In the genomic region with DNA sequence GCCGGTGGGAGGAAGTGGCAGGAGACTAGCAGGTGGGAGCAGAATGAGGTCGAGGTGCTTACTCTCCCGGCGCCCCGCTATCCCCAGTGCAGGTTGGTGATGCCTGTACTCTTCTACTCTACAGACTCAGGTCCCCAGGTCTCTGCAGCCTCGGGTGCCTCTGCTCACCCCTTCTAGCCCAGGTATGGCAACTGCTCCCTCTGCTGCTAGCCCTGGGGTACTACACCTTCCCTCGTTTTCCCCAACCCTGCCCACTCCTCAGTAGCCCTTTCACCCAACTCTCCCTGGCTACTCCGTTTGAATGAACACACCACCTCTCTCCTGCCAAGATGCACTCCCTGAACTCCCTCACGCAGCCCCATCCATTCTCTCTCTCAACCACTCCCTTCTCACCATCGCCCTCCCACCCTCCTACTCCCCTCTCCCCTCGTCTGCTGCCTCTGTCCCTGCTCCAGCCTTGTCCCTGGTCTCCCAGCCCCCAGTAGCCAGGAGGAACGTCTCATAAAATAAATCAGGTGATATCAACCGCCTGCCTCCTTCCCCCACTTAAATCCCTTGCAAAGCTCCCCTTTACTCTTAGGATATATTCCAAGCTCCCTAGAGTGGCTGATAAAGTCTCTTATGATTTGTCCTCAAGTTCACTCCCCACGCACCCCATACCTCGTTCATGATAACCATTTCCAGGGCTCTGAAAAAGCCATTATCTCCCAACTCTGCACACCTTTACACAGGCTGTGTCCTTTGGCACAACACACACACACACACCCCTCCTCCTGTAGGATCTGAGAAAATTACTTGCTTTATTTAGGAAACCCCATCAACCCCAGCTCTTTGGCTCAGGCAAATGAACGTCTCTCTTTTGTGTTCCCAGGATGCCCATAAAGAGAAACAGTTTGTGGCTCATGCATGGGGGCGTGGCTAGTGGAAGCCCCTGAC, we compare ENCODE assay signal across 8 cellular contexts. TPM values are rescaled to one million over a fixed set of nuclear protein-coding genes. Genes with fewer than 3 reads are reported as not detected.
DNase-seq lines count a peak whose midpoint lies in the region; ATAC-seq and TF ChIP-seq lines count a peak whose summit lies in the region.

No MANE protein-coding gene starts in this region.

- H3K4me1 ChIP-seq in endocrine pancreas (ENCODE audit: control insufficient read depth, insufficient read depth, low read length), result no peaks in the 10 kb centered on the region
- H3K4me1 ChIP-seq in mucosa of descending colon (ENCODE audit: low read depth), result peaks cover 16% of the 10 kb centered on the region

- H3K36me3 Mint-ChIP-seq in CD4-positive, alpha-beta T cell (ENCODE audit: low read depth), result no peaks in the 10 kb centered on the region
- H3K36me3 Mint-ChIP-seq in HFFc6 (ENCODE audit: low read depth), result no peaks in the 10 kb centered on the region

- H3K4me3 ChIP-seq in endocrine pancreas (ENCODE audit: control insufficient read depth, insufficient read depth, low read length) (peak overlapping the region; percentile 54), mucosa of descending colon (no peak overlapping the region)

- H3K36me3 ChIP-seq in endocrine pancreas (ENCODE audit: control insufficient read depth, insufficient read depth, low read length), result no peaks in the 10 kb centered on the region
- H3K36me3 ChIP-seq in mucosa of descending colon (ENCODE audit: low read depth), result no peaks in the 10 kb centered on the region

- H3K27ac Mint-ChIP-seq in CD4-positive, alpha-beta T cell, result no peak overlapping the region
- no peak overlapping the region; the same call in 1 of the 2 replicates for H3K27ac Mint-ChIP-seq in HFFc6

- H3K27me3 Mint-ChIP-seq in CD4-positive, alpha-beta T cell, result peaks cover 58% of the 10 kb centered on the region
- H3K27me3 Mint-ChIP-seq in HFFc6 (ENCODE audit: insufficient read depth), result peaks cover 18% of the 10 kb centered on the region

- H3K27me3 ChIP-seq in CD4-positive, alpha-beta T cell (ENCODE audit: control insufficient read depth, insufficient read depth, low read length), result peaks cover 51% of the 10 kb centered on the region
- no peaks in the 10 kb centered on the region for H3K27me3 ChIP-seq in endocrine pancreas (ENCODE audit: control insufficient read depth, insufficient read depth, low read length)

- H3K27ac ChIP-seq in CD4-positive, alpha-beta T cell (ENCODE audit: low read depth, low read length), result no peak overlapping the region

- H3K9me3 Mint-ChIP-seq in CD4-positive, alpha-beta T cell, result no peaks in the 10 kb centered on the region
- no peaks in the 10 kb centered on the region for H3K9me3 Mint-ChIP-seq in HFFc6

- H3K9me3 ChIP-seq in CD4-positive, alpha-beta T cell (ENCODE audit: control insufficient read depth, low read length), result no peaks in the 10 kb centered on the region
- H3K9me3 ChIP-seq in endocrine pancreas (ENCODE audit: control insufficient read depth, low read length) (no peaks in the 10 kb centered on the region), mucosa of descending colon (no peaks in the 10 kb centered on the region)

- peak overlapping the region; percentile 47 for H3K4me3 Mint-ChIP-seq in CD4-positive, alpha-beta T cell
- H3K4me3 Mint-ChIP-seq in HFFc6, result no peak overlapping the region

- CTCF ChIA-PET in CD4-positive, alpha-beta T cell (lab: Charles Lee), result interaction anchor here (0.6 to 1.9 kb wide), 8 partner anchors 9 to 290 kb away, joined by 3 to 16 read pairs (median 4); a partner anchor contains a TSS

- intact Hi-C loops in CD4-positive, alpha-beta T cell (cut with DNase I, micrococcal nuclease), result loop anchor here (1.0 to 5.0 kb wide), 3 partner anchors 80 to 279 kb away; a partner anchor contains a TSS
- intact Hi-C loops in mucosa of descending colon (cut with DNase I, micrococcal nuclease), result no loop called here

- H3K4me1 Mint-ChIP-seq in CD4-positive, alpha-beta T cell (ENCODE audit: low read depth), result peaks cover 15% of the 10 kb centered on the region
- H3K4me1 Mint-ChIP-seq in HFFc6 (ENCODE audit: low read depth), result peaks cover 8% of the 10 kb centered on the region

- POLR2A ChIA-PET in CD4-positive, alpha-beta T cell (lab: Charles Lee), result interaction anchor here (0.6 to 1.8 kb wide), 4 partner anchors 9 to 279 kb away, joined by 3 to 7 read pairs (median 4); no protein-coding TSS in a partner anchor

- peak; percentile 55 for ATAC-seq in CD4-positive, alpha-beta T cell (ENCODE audit: poor library complexity)
- ATAC-seq in mucosa of descending colon, result peak; percentile 72
- no peak for ATAC-seq in GM19324 (IDR thresholded peaks at IDR 0.05; ENCODE audit: low FRiP score, unreplicated experiment)

- DNase-seq in CD4-positive, alpha-beta T cell, result peak; percentile 50 to 72 (median 56)
- peak; percentile 35 for DNase-seq in HFFc6
- DNase-seq in NCI-H748 (lab: John Stamatoyannopoulos, UW; ENCODE audit: unreplicated experiment), result peak; percentile 89
- peak; percentile 86 for DNase-seq in activated CD8-positive, alpha-beta memory T cell treated with anti-CD3 and anti-CD28 coated beads for 24 hours
- peak in 2 of 3 donors; percentile 57 to 68 for DNase-seq in mucosa of descending colon
- peak; percentile 46 for DNase-seq in stimulated activated CD8-positive, alpha-beta memory T cell treated with anti-CD3 and anti-CD28 coated beads, Interleukin-7, amount 100 ng/mL, for 24 hours (ENCODE audit: low read depth)

- H3K9ac ChIP-seq in endocrine pancreas (ENCODE audit: control insufficient read depth, insufficient read depth, low read length), result peak overlapping the region; percentile 45

- TF ChIP-seq CTCF in CD4-positive, alpha-beta T cell (IDR thresholded peaks at IDR 0.05), result peak; percentile 89
- TF ChIP-seq CTCF in HFFc6 (IDR thresholded peaks at IDR 0.05) (peak; percentile 96), mucosa of descending colon (IDR thresholded peaks at IDR 0.05) (peak; percentile 82)

RNA-seq across cellular contexts. Expression of a gene that starts 8.2 kb away (rescaled TPM):
- total RNA-seq in CD4-positive, alpha-beta T cell, result under 1 TPM in 1 of 2 experiments, not detected in 1; 0.47 TPM
- 10 to 100 TPM; 34.1 to 50.3 (median 46.3) TPM for total RNA-seq in HFFc6 (2021; fragmentation: NEBNext Ultra II Directional; extraction: Animal tissue kit (Norgen Biotek cat#: 25700))
- 10 to 100 TPM in 1 of 3 donors, 1 to 10 TPM in 2; 2.1 to 11.6 (median 4.2) TPM for total RNA-seq in mucosa of descending colon

RNA-seq across cellular contexts. Expression of a gene that starts 44.2 kb away (rescaled TPM):
- not detected for total RNA-seq in CD4-positive, alpha-beta T cell
- total RNA-seq in HFFc6 (2021; fragmentation: NEBNext Ultra II Directional; extraction: Animal tissue kit (Norgen Biotek cat#: 25700)), result not detected
- 10 to 100 TPM in 1 of 3 donors, 1 to 10 TPM in 1, under 1 TPM in 1; 0.75 to 17.5 (median 2.1) TPM for total RNA-seq in mucosa of descending colon

RNA-seq across cellular contexts. Expression of a gene that starts 56.5 kb away (rescaled TPM):
- 1 to 10 TPM; 3.6 to 4.5 TPM for total RNA-seq in CD4-positive, alpha-beta T cell
- total RNA-seq in HFFc6 (2021; fragmentation: NEBNext Ultra II Directional; extraction: Animal tissue kit (Norgen Biotek cat#: 25700)), result 10 to 100 TPM; 11.1 to 13.6 (median 12.4) TPM
- total RNA-seq in mucosa of descending colon, result 1 to 10 TPM; 5.5 to 8.9 (median 8.9) TPM

Comparison
In these comparisons a context has a peak if more than half of its experiments do, and no peak if none do; other contexts are left out.
1. DNase-seq: peak in every context shown above with its lines; median percentile 89 in NCI-H748; 86 in activated CD8-positive, alpha-beta memory T cell treated with anti-CD3 and anti-CD28 coated beads for 24 hours; 62 in mucosa of descending colon; 56 in CD4-positive, alpha-beta T cell; 46 in stimulated activated CD8-positive, alpha-beta memory T cell treated with anti-CD3 and anti-CD28 coated beads, Interleukin-7, amount 100 ng/mL, for 24 hours; 35 in HFFc6.
2. intact Hi-C loops: an anchor here in CD4-positive, alpha-beta T cell (1.0 to 5.0 kb wide); none called in mucosa of descending colon.